21 cellular contexts compared by ENCODE assay signal in the genomic region with DNA sequence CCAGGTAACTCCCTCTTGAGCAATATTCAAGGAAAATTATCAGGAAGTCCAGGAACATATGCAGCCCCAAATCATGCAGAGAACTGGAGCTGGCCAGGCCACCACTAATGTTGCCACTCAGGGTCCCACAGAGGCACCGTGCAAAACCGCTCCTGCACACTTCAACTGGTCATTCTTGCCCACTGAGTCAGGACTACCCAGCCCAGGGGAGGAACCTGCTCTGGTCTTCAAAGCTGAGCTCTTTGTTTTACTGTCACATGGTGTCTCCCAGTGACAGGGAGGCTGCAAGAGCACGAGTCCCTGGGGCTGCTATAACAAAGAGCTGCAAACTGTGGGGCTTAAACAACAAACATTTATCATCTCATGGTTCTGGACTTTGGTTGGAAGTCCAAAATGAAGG.
A peak's percentile ranks its signal among the peaks of the same experiment; 100 is the strongest.
DNase-seq lines count a peak whose midpoint lies in the region; ATAC-seq and TF ChIP-seq lines count a peak whose summit lies in the region.
"Had no signal": no experiment of that assay in that cellular context is flagged by ENCODE, and none has a peak within 500 bp of the region (broad histone marks: within the 10 kb centered on the region; RNA-seq: fewer than 3 reads in every experiment).

No MANE protein-coding gene starts in this region.

- no peak overlapping the region for H4K8ac ChIP-seq in trophoblast cell (ENCODE audit: low read depth, low read length)

- no peak for TF ChIP-seq CTCF in foreskin keratinocyte (conservative IDR thresholded peaks at IDR 0.05)

- H3K79me1 ChIP-seq in trophoblast cell (ENCODE audit: low read length), result no peaks in the 10 kb centered on the region

- no peaks in the 10 kb centered on the region for H3K79me2 ChIP-seq in trophoblast cell (ENCODE audit: control insufficient read depth, insufficient read depth, low read length, poor library complexity)

- H2BK120ac ChIP-seq in trophoblast cell (ENCODE audit: insufficient read depth, low read length, poor library complexity), result no peak overlapping the region

- intact Hi-C loops in cardiac septum (cut with DNase I), result no loop called here

- no peak overlapping the region for H3K4me2 ChIP-seq in trophoblast cell (ENCODE audit: low read length)
- H3K4me2 ChIP-seq: A549; BLaER1 treated with 17β-estradiol and CSF1 and Interleukin-3, amounts not matched to agents 10 nM and 100 nM; GM23338 had no signal

- H3K27me3 ChIP-seq in foreskin keratinocyte (no peaks in the 10 kb centered on the region), trophoblast cell (ENCODE audit: insufficient read depth, low read length) (no peaks in the 10 kb centered on the region)
- H3K27me3 ChIP-seq: BLaER1 treated with 17β-estradiol and CSF1 and Interleukin-3, amounts not matched to agents 10 nM and 100 nM had no signal

- H2BK5ac ChIP-seq in trophoblast cell (ENCODE audit: low read depth, low read length, poor library complexity), result no peak overlapping the region

- no peak overlapping the region for H3K9ac ChIP-seq in trophoblast cell (ENCODE audit: low read length)
- H3K9ac ChIP-seq: BLaER1 treated with 17β-estradiol and CSF1 and Interleukin-3, amounts not matched to agents 10 nM and 100 nM had no signal

- no peak overlapping the region for H3K18ac ChIP-seq in trophoblast cell (ENCODE audit: low read length)

- H2BK12ac ChIP-seq in trophoblast cell (ENCODE audit: low read length), result no peak overlapping the region

- no CpG with 5 or more reads among the region's 3 CpGs for WGBS in trophoblast cell (ENCODE audit: extremely low coverage, insufficient coverage, insufficient read length)

- no peak overlapping the region for H4K91ac ChIP-seq in trophoblast cell (ENCODE audit: low read depth, low read length)

- peak; percentile 1 for DNase-seq in NCI-H345 (lab: John Stamatoyannopoulos, UW)
- no peak for DNase-seq in NCI-H345 treated with DMSO at 0.1 percent for 48 hours (lab: John Stamatoyannopoulos, UW; ENCODE audit: unreplicated experiment)
- peak; percentile 16 for DNase-seq in LoVo (ENCODE audit: low spot score)
- no peak for DNase-seq in foreskin keratinocyte
- peak; percentile 34 to 63 for DNase-seq in trophoblast cell
- no peak for DNase-seq in cardiac septum (ENCODE audit: low spot score)
- DNase-seq: 8988T; ACHN; AML-193; BE2C; CD4-positive, alpha-beta T cell; CD8-positive, alpha-beta memory T cell; DMS 273 treated with DMSO at 0.1 percent for 48 hours; EL; GDM1; H9 had no signal

- ATAC-seq in foreskin keratinocyte, result no peak
- ATAC-seq in GM18909 (IDR thresholded peaks at IDR 0.05; ENCODE audit: poor library complexity, unreplicated experiment), result no peak
- ATAC-seq: A549, GM23338, HCT116 had no signal

- H4K12ac ChIP-seq in trophoblast cell (ENCODE audit: low read depth, low read length), result no peak overlapping the region

- H3K4ac ChIP-seq in trophoblast cell (ENCODE audit: low read depth, low read length), result no peak overlapping the region

- no peak overlapping the region for H3K4me3 ChIP-seq in trophoblast cell (ENCODE audit: low read depth, low read length)
- H3K4me3 ChIP-seq: A549; BLaER1 treated with 17β-estradiol and CSF1 and Interleukin-3, amounts not matched to agents 10 nM and 100 nM; GM23338 had no signal

- no peak overlapping the region for H3K23ac ChIP-seq in trophoblast cell (ENCODE audit: low read length)

- H3K14ac ChIP-seq in trophoblast cell (ENCODE audit: low read length), result no peak overlapping the region

- no peaks in the 10 kb centered on the region for H3K36me3 ChIP-seq in trophoblast cell (ENCODE audit: control insufficient read depth in 1 of 2, insufficient read depth in 2 of 2, low read length in 2 of 2)
- H3K36me3 ChIP-seq: BE2C; BLaER1 treated with 17β-estradiol and CSF1 and Interleukin-3, amounts not matched to agents 10 nM and 100 nM had no signal

- H3K27ac ChIP-seq in foreskin keratinocyte (peak overlapping the region; percentile 48), trophoblast cell (ENCODE audit: low read depth, low read length) (no peak overlapping the region)
- H3K27ac ChIP-seq: A549; BLaER1 treated with 17β-estradiol and CSF1 and Interleukin-3, amounts not matched to agents 10 nM and 100 nM had no signal

- H2AK5ac ChIP-seq in trophoblast cell (ENCODE audit: low read length), result no peak overlapping the region

- no peaks in the 10 kb centered on the region for H3K4me1 ChIP-seq in foreskin keratinocyte
- peaks cover 0 to 3% of the 10 kb centered on the region in 2 experiments for H3K4me1 ChIP-seq in trophoblast cell (ENCODE audit: control insufficient read depth in 1 of 2, insufficient read depth in 2 of 2, low read length in 2 of 2)
- H3K4me1 ChIP-seq: BE2C had no signal

- H3K9me3 ChIP-seq in trophoblast cell (ENCODE audit: insufficient read depth, low read depth, low read length), result no peaks in the 10 kb centered on the region
- H3K9me3 ChIP-seq: A549, BE2C had no signal

- H2AFZ ChIP-seq in trophoblast cell (ENCODE audit: insufficient read depth, low read length, poor library complexity), result no peak overlapping the region
- H2AFZ ChIP-seq: GM23338 had no signal

Comparison
In these comparisons a context has a peak if more than half of its experiments do, and no peak if none do; other contexts are left out.
1. DNase-seq: peak in NCI-H345 (single experiment), LoVo (single experiment) and trophoblast cell (2 of 2); none in NCI-H345 treated with DMSO at 0.1 percent for 48 hours (single experiment), foreskin keratinocyte (0 of 2) and cardiac septum (single experiment).